In genomic region chr5:130720355-130720754, GRCh38 we compare ENCODE assay signal across 8 cellular contexts.
A peak's percentile ranks its signal among the peaks of the same experiment; 100 is the strongest.
DNase-seq lines count a peak whose midpoint lies in the region; ATAC-seq and TF ChIP-seq lines count a peak whose summit lies in the region.

No MANE protein-coding gene starts in this region.

- H4K20me1 ChIP-seq in PC-3 (ENCODE audit: low read length) = no peaks in the 10 kb centered on the region

- intact Hi-C loops in heart right ventricle (cut with DNase I) = no loop called here
- intact Hi-C loops in Right ventricle myocardium superior (cut with DNase I) = no loop called here
- intact Hi-C loops in PC-3 (cut with micrococcal nuclease) = loop anchor here (1.0 to 5.0 kb wide), 8 partner anchors 170 to 818 kb away; partner anchors contain the start of gene CHSY3
- intact Hi-C loops in upper lobe of right lung (cut with DNase I) = no loop called here

- DNase-seq in heart right ventricle (no peak), Right ventricle myocardium superior (no peak), PC-3 (peak; percentile 85), fibroblast of peridontal ligament (ENCODE audit: extremely low read depth) (peak; percentile 75), upper lobe of right lung (no peak), DMS114 treated with DMSO at 0.1 percent for 48 hours (lab: John Stamatoyannopoulos, UW; ENCODE audit: unreplicated experiment) (no peak), anterior cingulate cortex (lab: John Stamatoyannopoulos, UW) (no peak)

- no peaks in the 10 kb centered on the region for H3F3A ChIP-seq in PC-3 (ENCODE audit: low read length, unreplicated experiment)

- no peaks in the 10 kb centered on the region for H3K36me3 ChIP-seq in heart right ventricle
- no peaks in the 10 kb centered on the region for H3K36me3 ChIP-seq in PC-3 (ENCODE audit: low read depth, low read length)
- H3K36me3 ChIP-seq in upper lobe of right lung = no peaks in the 10 kb centered on the region

- POLR2A ChIA-PET in PC-3 (lab: Charles Lee; ENCODE audit: unreplicated experiment) = no interaction called here

- H3K4me1 ChIP-seq in heart right ventricle (no peaks in the 10 kb centered on the region), PC-3 (ENCODE audit: insufficient read depth, low read length) (0 out of 2 replicates have a peak, but pooled peaks cover 9% of the 10 kb centered on the region), upper lobe of right lung (no peaks in the 10 kb centered on the region)

- peak in 5 of 9 donors; percentile 11 to 35 (median 26) for TF ChIP-seq CTCF in heart right ventricle (IDR thresholded peaks at IDR 0.05)
- TF ChIP-seq CTCF in PC-3 (conservative IDR thresholded peaks at IDR 0.05; ENCODE audit: low read depth, low read length) = peak; percentile 81
- TF ChIP-seq CTCF in upper lobe of right lung (IDR thresholded peaks at IDR 0.05) = peak; percentile 38

- no peak overlapping the region for H2AFZ ChIP-seq in PC-3 (ENCODE audit: low read length)

- H3K9me3 ChIP-seq in heart right ventricle = no peaks in the 10 kb centered on the region
- no peaks in the 10 kb centered on the region for H3K9me3 ChIP-seq in PC-3 (ENCODE audit: low read length)
- H3K9me3 ChIP-seq in upper lobe of right lung = no peaks in the 10 kb centered on the region

- ATAC-seq in heart right ventricle = no peak
- ATAC-seq in Right ventricle myocardium superior (ENCODE audit: poor library complexity) = no peak
- ATAC-seq in PC-3 = peak; percentile 95
- ATAC-seq in upper lobe of right lung = peak; percentile 76
- no peak for ATAC-seq in activated CD4-positive, CD25-positive, alpha-beta regulatory T cell treated with anti-CD3 and anti-CD28 coated beads, Interleukin-2, amount 50 U/mL, for 24 hours

- CTCF ChIA-PET in PC-3 (lab: Charles Lee) = no interaction called here

- BruUV-seq in PC-3 (replicated peaks; lab: Mats Ljungman, UMichigan) = no TSS peak

- H3K4me2 ChIP-seq in PC-3 (ENCODE audit: low read length) = no peak overlapping the region

- H3K79me2 ChIP-seq in PC-3 (ENCODE audit: low read length) = no peaks in the 10 kb centered on the region

- H3K27me3 ChIP-seq in heart right ventricle = no peaks in the 10 kb centered on the region
- H3K27me3 ChIP-seq in PC-3 (ENCODE audit: low read length) = no peaks in the 10 kb centered on the region
- no peaks in the 10 kb centered on the region for H3K27me3 ChIP-seq in upper lobe of right lung

- H3K4me3 ChIP-seq in heart right ventricle (no peak overlapping the region), PC-3 (ENCODE audit: low read length) (no peak overlapping the region), upper lobe of right lung (no peak overlapping the region)

- peak overlapping the region; percentile 23; the same call in 1 of the 2 replicates for H3K9ac ChIP-seq in PC-3 (ENCODE audit: low read length)

- H3K9me2 ChIP-seq in PC-3 (replicated peaks; ENCODE audit: low read length) = no peaks in the 10 kb centered on the region

- H3K27ac ChIP-seq in heart right ventricle (no peak overlapping the region), PC-3 (ENCODE audit: low read length) (peak overlapping the region; percentile 11), upper lobe of right lung (no peak overlapping the region)

- 22 to 25% methylated on average over 1 of the region's 1 CpG for WGBS in heart right ventricle, 2 donors

Comparison
In these comparisons a context has a peak if more than half of its experiments do, and no peak if none do; other contexts are left out.
1. ATAC-seq: peak in PC-3 (single experiment) and upper lobe of right lung (single experiment); none in heart right ventricle (0 of 8), Right ventricle myocardium superior (single experiment) and activated CD4-positive, CD25-positive, alpha-beta regulatory T cell treated with anti-CD3 and anti-CD28 coated beads, Interleukin-2, amount 50 U/mL, for 24 hours (0 of 2).
2. DNase-seq: peak in PC-3 (single experiment) and fibroblast of peridontal ligament (single experiment); none in heart right ventricle (0 of 2), Right ventricle myocardium superior (single experiment), upper lobe of right lung (single experiment), DMS114 treated with DMSO at 0.1 percent for 48 hours (single experiment) and anterior cingulate cortex (0 of 58).
3. CTCF ChIP-seq: peak in every context shown above with its lines; median percentile 81 in PC-3; 38 in upper lobe of right lung; 26 in heart right ventricle.